In the genomic region with DNA sequence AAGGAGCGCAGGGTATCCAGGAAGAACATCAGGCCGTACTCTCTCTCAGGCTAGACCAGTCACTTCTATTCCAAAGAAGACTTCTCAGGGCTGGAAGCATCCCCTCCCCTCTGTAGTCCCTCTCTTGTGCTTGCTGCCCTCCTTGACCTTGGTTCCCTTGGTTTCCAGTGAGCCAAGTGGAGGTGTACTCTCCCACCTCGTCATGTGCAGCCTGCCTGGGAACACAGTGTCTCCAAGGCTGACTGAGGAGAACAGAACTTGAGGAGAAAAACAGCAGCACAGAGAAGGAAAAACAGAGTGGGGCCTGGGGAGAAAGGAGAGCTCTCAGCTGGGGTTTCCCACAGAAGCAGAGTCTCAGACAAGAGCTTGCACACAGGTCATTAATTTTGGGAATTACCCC, we compare ENCODE assay signal across 18 cellular contexts. TPM values are rescaled to one million over a fixed set of nuclear protein-coding genes. Genes with fewer than 3 reads are reported as not detected.
DNase-seq lines count a peak whose midpoint lies in the region; ATAC-seq, FAIRE-seq and TF ChIP-seq lines count a peak whose summit lies in the region.
"Had no signal": no experiment of that assay in that cellular context is flagged by ENCODE, and none has a peak within 500 bp of the region (broad histone marks: within the 10 kb centered on the region; RNA-seq: fewer than 3 reads in every experiment).

No MANE protein-coding gene starts in this region.

- H3K4me3 ChIP-seq in K562, result no peak overlapping the region
- no peak overlapping the region for H3K4me3 ChIP-seq in parathyroid adenoma (ENCODE audit: low read depth, low read length)
- H3K4me3 ChIP-seq: spleen had no signal

- peak overlapping the region; percentile 66 for H3K4me3 Mint-ChIP-seq in activated CD4-positive, alpha-beta T cell treated with anti-CD3 and anti-CD28 coated beads, Interleukin-2, amount 10 ng/mL, durations not matched to agents 7 days and 5 days
- H3K4me3 Mint-ChIP-seq: memory B cell; neural crest cell; stimulated activated memory B cell treated with anti-CD40 and anti-IgM and Interleukin-4, amounts not matched to agents 10 μg/mL and 1 μg/mL and 100 μg/mL, for 72 hours had no signal

- peaks cover 86% of the 10 kb centered on the region for H3K4me1 Mint-ChIP-seq in activated CD4-positive, alpha-beta T cell treated with anti-CD3 and anti-CD28 coated beads, Interleukin-2, amount 10 ng/mL, durations not matched to agents 7 days and 5 days

- peak overlapping the region; percentile 99 for H3K27ac Mint-ChIP-seq in activated CD4-positive, alpha-beta T cell treated with anti-CD3 and anti-CD28 coated beads, Interleukin-2, amount 10 ng/mL, durations not matched to agents 7 days and 5 days
- H3K27ac Mint-ChIP-seq: memory B cell had no signal

- peaks cover 18% of the 10 kb centered on the region for H3K9me3 Mint-ChIP-seq in activated CD4-positive, alpha-beta T cell treated with anti-CD3 and anti-CD28 coated beads, Interleukin-2, amount 10 ng/mL, durations not matched to agents 7 days and 5 days
- H3K9me3 Mint-ChIP-seq: memory B cell; neural crest cell; stimulated activated memory B cell treated with anti-CD40 and anti-IgM and Interleukin-4, amounts not matched to agents 10 μg/mL and 1 μg/mL and 100 μg/mL, for 72 hours had no signal

- TF ChIP-seq CTCF in RWPE1 (conservative IDR thresholded peaks at IDR 0.05; ENCODE audit: low read depth), result no peak
- TF ChIP-seq CTCF in K562 (IDR thresholded peaks at IDR 0.05 in 2 of 3, conservative IDR thresholded peaks at IDR 0.05 in 1 of 3; ENCODE audit: insufficient read depth in 2 of 3, low read depth in 1 of 3, low read length in 3 of 3), result no peak
- no peak for TF ChIP-seq CTCF in parathyroid adenoma (IDR thresholded peaks at IDR 0.05)

- H2AFZ ChIP-seq in K562 (ENCODE audit: low read depth, low read length), result peak overlapping the region; percentile 51
- H2AFZ ChIP-seq in parathyroid adenoma, result peak overlapping the region; percentile 35

- H4K20me1 ChIP-seq in K562 (replicated peaks; ENCODE audit: control insufficient read depth, insufficient read depth, low read length), result no peaks in the 10 kb centered on the region

- H3K27me3 ChIP-seq in K562 (ENCODE audit: control insufficient read depth in 2 of 2, insufficient read depth in 2 of 2, low read length in 2 of 2) (no peaks in the 10 kb centered on the region), parathyroid adenoma (ENCODE audit: control insufficient read depth, insufficient read depth, low read length) (no peaks in the 10 kb centered on the region)
- H3K27me3 ChIP-seq: spleen had no signal

- in situ Hi-C loops in K562 (cut with MboI), result no loop called here

- H3K79me2 ChIP-seq in K562 (ENCODE audit: control insufficient read depth, insufficient read depth, low read length) (no peaks in the 10 kb centered on the region), parathyroid adenoma (no peaks in the 10 kb centered on the region)

- no peak for TF ChIP-seq EP300 in K562 (IDR thresholded peaks at IDR 0.05; ENCODE audit: low read length)

- H3K9me1 ChIP-seq in K562 (ENCODE audit: control insufficient read depth, insufficient read depth, low read length), result no peaks in the 10 kb centered on the region

- POLR2A ChIA-PET in activated CD4-positive, alpha-beta T cell treated with anti-CD3 and anti-CD28 coated beads, Interleukin-2, amount 10 ng/mL, durations not matched to agents 7 days and 5 days (lab: Charles Lee), result no interaction called here
- POLR2A ChIA-PET in RWPE1 (lab: Yijun Ruan, JAX; ENCODE audit: low non-redundant PET) (no interaction called here), K562 (lab: Yijun Ruan, JAX) (no interaction called here)

- no peak for TF ChIP-seq POLR2A in K562 (conservative IDR thresholded peaks at IDR 0.05)

- H3K9ac ChIP-seq in K562 (ENCODE audit: insufficient read depth in 1 of 2, low read depth in 2 of 2, low read length in 2 of 2) (peak overlapping the region in 1 of 2 experiments; percentile 21; a peak in 2 of 4 replicates), parathyroid adenoma (no peak overlapping the region)
- H3K9ac ChIP-seq: SK-N-SH had no signal

- no peak for FAIRE-seq in K562 (lab: Jason Lieb, UNC)
- FAIRE-seq: urothelium cell line had no signal

- TF ChIP-seq RAD21 in K562 (CRISPR knock-in tag; conservative IDR thresholded peaks at IDR 0.05 in 1 of 2, IDR thresholded peaks at IDR 0.05 in 1 of 2), result no peak

- WGBS in K562 (ENCODE audit: insufficient coverage, low coverage, missing lambda C conversion rate), result 57% methylated on average over 3 of the region's 3 CpGs

- H3K27ac ChIP-seq in RWPE1, result peak overlapping the region; percentile 44; the same call in 1 of the 2 replicates
- no peak overlapping the region for H3K27ac ChIP-seq in K562 (ENCODE audit: extremely low read depth, low read depth, low read length)
- peak overlapping the region; percentile 59 for H3K27ac ChIP-seq in parathyroid adenoma

- peaks cover 41% of the 10 kb centered on the region for H3K36me3 Mint-ChIP-seq in activated CD4-positive, alpha-beta T cell treated with anti-CD3 and anti-CD28 coated beads, Interleukin-2, amount 10 ng/mL, durations not matched to agents 7 days and 5 days (ENCODE audit: low read depth)
- H3K36me3 Mint-ChIP-seq: stimulated activated memory B cell treated with anti-CD40 and anti-IgM and Interleukin-4, amounts not matched to agents 10 μg/mL and 1 μg/mL and 100 μg/mL, for 72 hours had no signal

- H3K9me3 ChIP-seq in K562 (replicated peaks; ENCODE audit: control insufficient read depth, insufficient read depth, low read depth, low read length), result no peaks in the 10 kb centered on the region
- H3K9me3 ChIP-seq in parathyroid adenoma (ENCODE audit: control insufficient read depth, low read length), result no peaks in the 10 kb centered on the region
- H3K9me3 ChIP-seq: SK-N-SH, spleen had no signal

- ATAC-seq in K562 (no peak), GM19351 (IDR thresholded peaks at IDR 0.05; ENCODE audit: unreplicated experiment) (no peak)
- ATAC-seq: Panc1 had no signal

- peaks cover 34 to 40% of the 10 kb centered on the region in 2 experiments; a peak in 4 of 5 replicates for H3K4me1 ChIP-seq in K562 (replicated peaks in 1 of 2; ENCODE audit: control insufficient read depth in 2 of 2, insufficient read depth in 2 of 2, low read length in 2 of 2)
- peaks cover 50% of the 10 kb centered on the region for H3K4me1 ChIP-seq in parathyroid adenoma

- H3K27me3 Mint-ChIP-seq in activated CD4-positive, alpha-beta T cell treated with anti-CD3 and anti-CD28 coated beads, Interleukin-2, amount 10 ng/mL, durations not matched to agents 7 days and 5 days, result no peaks in the 10 kb centered on the region
- H3K27me3 Mint-ChIP-seq: memory B cell; stimulated activated memory B cell treated with anti-CD40 and anti-IgM and Interleukin-4, amounts not matched to agents 10 μg/mL and 1 μg/mL and 100 μg/mL, for 72 hours had no signal

- no peak for DNase-seq in activated CD4-positive, alpha-beta T cell treated with anti-CD3 and anti-CD28 coated beads, Interleukin-2, amount 10 ng/mL, durations not matched to agents 7 days and 5 days
- no peak for DNase-seq in activated CD4-positive, alpha-beta T cell treated with anti-CD3 and anti-CD28 coated beads, Interleukin-2, amount 50 U/mL, for 1 hour
- DNase-seq in RWPE1 (ENCODE audit: low spot score) (no peak), K562 (ENCODE audit: extremely low read depth in 1 of 4, low spot score in 3 of 4) (no peak), NCI-H526 (lab: John Stamatoyannopoulos, UW) (no peak), COLO829 (ENCODE audit: low spot score) (no peak)
- DNase-seq: H7, MV-4-11, NCI-H748 treated with DMSO at 0.1 percent for 48 hours, SK-N-SH, spleen had no signal

- H3K36me3 ChIP-seq in K562 (ENCODE audit: control insufficient read depth, insufficient read depth, low read length) (no peaks in the 10 kb centered on the region), parathyroid adenoma (ENCODE audit: control insufficient read depth, insufficient read depth, low read length) (no peaks in the 10 kb centered on the region)
- H3K36me3 ChIP-seq: spleen had no signal

- intact Hi-C loops in K562 (cut with micrococcal nuclease), result no loop called here

- BruUV-seq in K562 (replicated peaks; lab: Mats Ljungman, UMichigan), result no TSS peak

- CTCF ChIA-PET in activated CD4-positive, alpha-beta T cell treated with anti-CD3 and anti-CD28 coated beads, Interleukin-2, amount 10 ng/mL, durations not matched to agents 7 days and 5 days (lab: Charles Lee), result interaction anchor here (3.9 kb wide), 1 partner anchor 16 kb away, joined by 42 read pairs; a partner anchor contains a TSS
- CTCF ChIA-PET in RWPE1 (lab: Yijun Ruan, JAX), result interaction anchor here (0.7 to 3.4 kb wide), 2 partner anchors 16 to 1069 kb away, joined by 3 to 15 read pairs; a partner anchor contains a TSS
- CTCF ChIA-PET in K562 (lab: Yijun Ruan, JAX; ENCODE audit: low intra/inter-chr PET ratio), result no interaction called here

- H3K4me2 ChIP-seq in K562 (ENCODE audit: insufficient read depth, low read length), result peak overlapping the region; percentile 35
- H3K4me2 ChIP-seq in parathyroid adenoma (ENCODE audit: low read length), result no peak overlapping the region

RNA-seq across cellular contexts. Expression of a gene that starts 52.7 kb away (rescaled TPM):
- total RNA-seq in activated CD4-positive, alpha-beta T cell treated with anti-CD3 and anti-CD28 coated beads, Interleukin-2, amount 10 ng/mL, durations not matched to agents 7 days and 5 days, result 10 to 100 TPM; 57.9 to 58.5 TPM
- 9.9 and 13.3 TPM in 2 replicates for total RNA-seq in K562 (2011; cell fraction: chromatin; rRNA removed; ENCODE audit: low replicate concordance)
- total RNA-seq in K562 (2011; cell fraction: nucleolus; rRNA removed), result 5.2 and 6.1 TPM in 2 replicates
- total RNA-seq in K562 (2011; cell fraction: nucleoplasm; rRNA removed), result 8.0 and 14.1 TPM in 2 replicates
- total RNA-seq in K562 (2014; rRNA removed), result 42.0 and 55.6 TPM in 2 replicates
- 70.0 and 81.9 TPM in 2 replicates for total RNA-seq in K562 (2014; rRNA removed; fragmentation: Illumina TruSeq; extraction: Trizol)
- 52.4 and 59.7 TPM in 2 replicates for total RNA-seq in K562 (2015; rRNA removed; fragmentation: Illumina TruSeq; extraction: Trizol)
- 45.6 and 51.1 TPM in 2 replicates for total RNA-seq in K562 (2021)
- 63.4 and 76.3 TPM in 2 replicates for polyA plus RNA-seq in K562 (2011; rRNA removed)
- polyA plus RNA-seq in K562 (2011; cell fraction: cytosol; rRNA removed), result 37.3 and 51.8 TPM in 2 replicates
- polyA plus RNA-seq in K562 (2011; cell fraction: nucleus; rRNA removed), result 14.8 and 22.3 TPM in 2 replicates
- 57.5 and 62.5 TPM in 2 replicates for polyA plus RNA-seq in K562 (2012)
- polyA plus RNA-seq in K562 (2014; fragmentation: Illumina TruSeq; extraction: Trizol), result 77.7 and 83.2 TPM in 2 replicates
- polyA plus RNA-seq in K562 (2014; fragmentation: Nextera tagmentation; extraction: Ambion mirVana), result 100 to 1,000 TPM; 131 to 135 TPM
- polyA plus RNA-seq in K562 (2014; rRNA removed), result 59.1 and 77.2 TPM in 2 replicates
- 22.1 and 24.4 TPM in 2 replicates for polyA minus RNA-seq in K562 (2011; rRNA and poly(A)+ RNA removed)
- 23.8 and 28.5 TPM in 2 replicates for polyA minus RNA-seq in K562 (2011; cell fraction: cytosol; rRNA and poly(A)+ RNA removed)
- 6.6 and 9.1 TPM in 2 replicates for polyA minus RNA-seq in K562 (2011; cell fraction: nucleus; rRNA and poly(A)+ RNA removed)

RNA-seq across cellular contexts. Expression of a gene that starts 58.7 kb away (rescaled TPM):
- total RNA-seq in activated CD4-positive, alpha-beta T cell treated with anti-CD3 and anti-CD28 coated beads, Interleukin-2, amount 10 ng/mL, durations not matched to agents 7 days and 5 days, result 100 to 1,000 TPM; 333 to 349 TPM
- total RNA-seq in K562 (2011; cell fraction: chromatin; rRNA removed; ENCODE audit: low replicate concordance), result 237 and 420 TPM in 2 replicates
- 160 and 177 TPM in 2 replicates for total RNA-seq in K562 (2011; cell fraction: nucleolus; rRNA removed)
- 216 and 234 TPM in 2 replicates for total RNA-seq in K562 (2011; cell fraction: nucleoplasm; rRNA removed)
- total RNA-seq in K562 (2014; rRNA removed) (359 and 377 TPM in 2 replicates), K562 (2014; rRNA removed; fragmentation: Illumina TruSeq; extraction: Trizol) (517 and 529 TPM in 2 replicates), K562 (2015; rRNA removed; fragmentation: Illumina TruSeq; extraction: Trizol) (480 and 490 TPM in 2 replicates), K562 (2021) (401 and 403 TPM in 2 replicates)
- polyA plus RNA-seq in K562 (2011; rRNA removed) (456 and 553 TPM in 2 replicates), K562 (2014; fragmentation: Illumina TruSeq; extraction: Trizol) (396 and 436 TPM in 2 replicates), K562 (2014; fragmentation: Nextera tagmentation; extraction: Ambion mirVana) (100 to 1,000 TPM; 690 to 762 TPM), K562 (2014; rRNA removed) (443 and 471 TPM in 2 replicates)
- 493 and 750 TPM in 2 replicates for polyA plus RNA-seq in K562 (2011; cell fraction: cytosol; rRNA removed)
- polyA plus RNA-seq in K562 (2011; cell fraction: nucleus; rRNA removed), result 217 and 371 TPM in 2 replicates
- polyA plus RNA-seq in K562 (2012), result 313 and 360 TPM in 2 replicates
- polyA minus RNA-seq in K562 (2011; rRNA and poly(A)+ RNA removed), result 905 and 982 TPM in 2 replicates
- 286 and 314 TPM in 2 replicates for polyA minus RNA-seq in K562 (2011; cell fraction: cytosol; rRNA and poly(A)+ RNA removed)
- 57.6 and 119 TPM in 2 replicates for polyA minus RNA-seq in K562 (2011; cell fraction: nucleus; rRNA and poly(A)+ RNA removed)
